Comparison of ENCODE assay signal across 2 cellular contexts in genomic region chr4:56506110-56506705, GRCh38.
TF ChIP-seq lines count a peak whose summit lies in the region.

No MANE protein-coding gene starts in this region.

TF ChIP-seq in SK-N-SH, 30 proteins besides CTCF, POLR2A, EP300 and RAD21 (continued from another document):
- TF ChIP-seq USF1 (IDR thresholded peaks at IDR 0.05; ENCODE audit: borderline replicate concordance, low read depth): no peak
- no peak for TF ChIP-seq MEF2A (IDR thresholded peaks at IDR 0.05; ENCODE audit: borderline replicate concordance, low read depth)
- TF ChIP-seq FOXM1 (IDR thresholded peaks at IDR 0.05; ENCODE audit: low read depth): no peak
- TF ChIP-seq RCOR1 (IDR thresholded peaks at IDR 0.05; ENCODE audit: low read length): no peak
- no peak for TF ChIP-seq IRF3 (IDR thresholded peaks at IDR 0.05; ENCODE audit: low read depth, low read length)
- no peak for TF ChIP-seq FOXJ3 (CRISPR knock-in tag; IDR thresholded peaks at IDR 0.05)
- no peak for TF ChIP-seq SIN3A (IDR thresholded peaks at IDR 0.05; ENCODE audit: borderline replicate concordance, low read depth, low read length)
- TF ChIP-seq EZH2phosphoT487 (IDR thresholded peaks at IDR 0.05; ENCODE audit: borderline replicate concordance, low read depth): no peak
- no peak for TF ChIP-seq YY1 (IDR thresholded peaks at IDR 0.05; ENCODE audit: low read depth)

TF ChIP-seq in SK-N-SH treated with all-trans-retinoic acid at 6 μM for 48 hours, 23 proteins besides CTCF, POLR2A, EP300 and RAD21 (continued from another document):
- no peak for TF ChIP-seq PATZ1 (CRISPR knock-in tag; IDR thresholded peaks at IDR 0.05; ENCODE audit: borderline replicate concordance)
- no peak for TF ChIP-seq BACH2 (CRISPR knock-in tag; IDR thresholded peaks at IDR 0.05; ENCODE audit: borderline replicate concordance)
